ENCODE assay signal across 8 cellular contexts in genomic region chr14:99389171-99389826, GRCh38.
DNase-seq lines count a peak whose midpoint lies in the region; ATAC-seq and TF ChIP-seq lines count a peak whose summit lies in the region.

No MANE protein-coding gene starts in this region.

- in situ Hi-C loops in IMR-90 (cut with MboI; ENCODE audit: low sequenced_read_pairs): no loop called here

- H2AK9ac ChIP-seq in IMR-90 (replicated peaks; ENCODE audit: low read depth, low read length, poor library complexity): peak overlapping the region; percentile 11

- peaks cover 17% of the 10 kb centered on the region for H3K27me3 ChIP-seq in IMR-90 (ENCODE audit: control insufficient read depth, insufficient read depth, low read length)
- H3K27me3 ChIP-seq in foreskin keratinocyte: peaks cover 24% of the 10 kb centered on the region

- no CpG with 5 or more reads among the region's 24 CpGs for WGBS in IMR-90 (ENCODE audit: extremely low coverage in 2 of 2, insufficient read length in 1 of 2), 2 experiments

- no peak overlapping the region for H3K18ac ChIP-seq in IMR-90 (ENCODE audit: low read depth, low read length)

- no peak overlapping the region for H2BK20ac ChIP-seq in IMR-90 (ENCODE audit: low read depth, low read length)

- H2BK15ac ChIP-seq in IMR-90 (ENCODE audit: low read depth, low read length): no peak overlapping the region

- CTCF ChIA-PET in IMR-90 (lab: Yijun Ruan, JAX): interaction anchor here (0.6 to 2.5 kb wide), 4 partner anchors 9 to 66 kb away, joined by 3 to 8 read pairs (median 4); no protein-coding TSS in a partner anchor

- no peak overlapping the region for H3K23ac ChIP-seq in IMR-90 (ENCODE audit: low read depth, low read length)

- H3K27ac ChIP-seq in IMR-90 (ENCODE audit: insufficient read depth, low read length) (no peak overlapping the region), foreskin keratinocyte (no peak overlapping the region)

- intact Hi-C loops in IMR-90 (cut with micrococcal nuclease): loop anchor here (1.0 kb wide), 1 partner anchor 26 kb away; no protein-coding TSS in a partner anchor

- H2AFZ ChIP-seq in IMR-90 (replicated peaks; ENCODE audit: low read length, poor library complexity): peak overlapping the region; percentile 78

- TF ChIP-seq RAD21 in IMR-90 (IDR thresholded peaks at IDR 0.05; ENCODE audit: low read length): peak; percentile 48

- H4K91ac ChIP-seq in IMR-90 (ENCODE audit: insufficient read depth, low read depth, low read length): no peak overlapping the region

- H3K4ac ChIP-seq in IMR-90 (ENCODE audit: low read depth, low read length): no peak overlapping the region

- H3K9me1 ChIP-seq in IMR-90 (ENCODE audit: insufficient read depth, low read length): no peaks in the 10 kb centered on the region

- no peak overlapping the region for H2BK120ac ChIP-seq in IMR-90 (ENCODE audit: low read depth, low read length)

- no peak overlapping the region for H2BK5ac ChIP-seq in IMR-90 (ENCODE audit: low read depth, low read length, poor library complexity, severe bottlenecking)

- dilution Hi-C loops in IMR-90 (cut with HindIII; ENCODE audit: low sequenced_read_pairs, unreplicated experiment): no loop called here

- no peak overlapping the region for H2AK5ac ChIP-seq in IMR-90 (ENCODE audit: low read depth, low read length)

- no peak overlapping the region for H4K5ac ChIP-seq in IMR-90 (ENCODE audit: low read depth, low read length)

- no peak for TF ChIP-seq POLR2A in IMR-90 (IDR thresholded peaks at IDR 0.05; ENCODE audit: low read depth, low read length)

- H4K20me1 ChIP-seq in IMR-90 (ENCODE audit: insufficient read depth, low read length): no peaks in the 10 kb centered on the region

- H3K36me3 ChIP-seq in IMR-90 (ENCODE audit: control insufficient read depth, insufficient read depth, low read length): no peaks in the 10 kb centered on the region; the same call in 1 of the 2 replicates

- no peak overlapping the region for H4K8ac ChIP-seq in IMR-90 (ENCODE audit: low read depth in 2 of 2, low read length in 2 of 2)

- H3K9ac ChIP-seq in IMR-90 (ENCODE audit: low read depth, low read length): no peak overlapping the region

- TF ChIP-seq CTCF in IMR-90 (conservative IDR thresholded peaks at IDR 0.05; ENCODE audit: low read depth, low read length): peak; percentile 59
- peak; percentile 76 for TF ChIP-seq CTCF in foreskin keratinocyte (conservative IDR thresholded peaks at IDR 0.05)

- H3K56ac ChIP-seq in IMR-90 (ENCODE audit: extremely low read depth, insufficient read depth, low read length): no peak overlapping the region

- BruUV-seq in IMR-90 (replicated peaks; lab: Mats Ljungman, UMichigan): no TSS peak

- peak overlapping the region; percentile 73 for H3K4me2 ChIP-seq in IMR-90 (ENCODE audit: low read depth, low read length)

- POLR2A ChIA-PET in IMR-90 (lab: Charles Lee; ENCODE audit: unreplicated experiment): no interaction called here

- H3K4me3 ChIP-seq in IMR-90 (ENCODE audit: insufficient read depth, low read depth, low read length): no peak overlapping the region

- H3K4me1 ChIP-seq in IMR-90 (ENCODE audit: control insufficient read depth, insufficient read depth, low read length) (peaks cover 2% of the 10 kb centered on the region; the same call in 1 of the 2 replicates), foreskin keratinocyte (no peaks in the 10 kb centered on the region)

- H3K14ac ChIP-seq in IMR-90 (replicated peaks; ENCODE audit: low read depth, low read length): no peak overlapping the region

- DNase-seq in activated gamma-delta T cell treated with Interleukin-2 at 50 U/mL for 16 hours (peak; percentile 20), activated gamma-delta T cell (lab: John Stamatoyannopoulos, UW) (no peak), IMR-90 (peak; percentile 10), foreskin keratinocyte (no peak), renal cortical epithelial cell (ENCODE audit: low read depth) (peak; percentile 7)
- DNase-seq in activated CD8-positive, alpha-beta memory T cell treated with anti-CD3 and anti-CD28 coated beads for 48 hours (ENCODE audit: low read depth in 2 of 3, low spot score in 2 of 3): peak in 2 of 3 experiments; percentile 25 to 33

- no peaks in the 10 kb centered on the region for H3K79me1 ChIP-seq in IMR-90 (ENCODE audit: low read depth in 1 of 2, low read length in 2 of 2)

- no peaks in the 10 kb centered on the region; the same call in 1 of the 2 replicates for H3K9me3 ChIP-seq in IMR-90 (ENCODE audit: control insufficient read depth, insufficient read depth, low read length)

- ATAC-seq in IMR-90 (ENCODE audit: low read depth) (peak; percentile 66), foreskin keratinocyte (peak; percentile 68), HG02970 (IDR thresholded peaks at IDR 0.05; ENCODE audit: low FRiP score, unreplicated experiment) (no peak), HG03442 (IDR thresholded peaks at IDR 0.05; ENCODE audit: unreplicated experiment) (no peak)

TF ChIP-seq in IMR-90, 13 proteins besides CTCF, POLR2A, EP300 and RAD21:
- TF ChIP-seq SMC3 (IDR thresholded peaks at IDR 0.05; ENCODE audit: low read depth, low read length): peak; percentile 39
- no peak for TF ChIP-seq NFE2L2 (IDR thresholded peaks at IDR 0.05; ENCODE audit: low read depth, low read length)
TF ChIP-seq in IMR-90: peak in this region for 1.

Comparison
In these comparisons a context has a peak if more than half of its experiments do, and no peak if none do; other contexts are left out.
1. DNase-seq: peak in activated gamma-delta T cell treated with Interleukin-2 at 50 U/mL for 16 hours (single experiment), IMR-90 (single experiment), activated CD8-positive, alpha-beta memory T cell treated with anti-CD3 and anti-CD28 coated beads for 48 hours (2 of 3) and renal cortical epithelial cell (single experiment); none in activated gamma-delta T cell (single experiment) and foreskin keratinocyte (0 of 2).
2. ATAC-seq: peak in IMR-90 (single experiment) and foreskin keratinocyte (single experiment); none in HG02970 (single experiment) and HG03442 (single experiment).